ENCODE assay signal across 2 cellular contexts in the genomic region with DNA sequence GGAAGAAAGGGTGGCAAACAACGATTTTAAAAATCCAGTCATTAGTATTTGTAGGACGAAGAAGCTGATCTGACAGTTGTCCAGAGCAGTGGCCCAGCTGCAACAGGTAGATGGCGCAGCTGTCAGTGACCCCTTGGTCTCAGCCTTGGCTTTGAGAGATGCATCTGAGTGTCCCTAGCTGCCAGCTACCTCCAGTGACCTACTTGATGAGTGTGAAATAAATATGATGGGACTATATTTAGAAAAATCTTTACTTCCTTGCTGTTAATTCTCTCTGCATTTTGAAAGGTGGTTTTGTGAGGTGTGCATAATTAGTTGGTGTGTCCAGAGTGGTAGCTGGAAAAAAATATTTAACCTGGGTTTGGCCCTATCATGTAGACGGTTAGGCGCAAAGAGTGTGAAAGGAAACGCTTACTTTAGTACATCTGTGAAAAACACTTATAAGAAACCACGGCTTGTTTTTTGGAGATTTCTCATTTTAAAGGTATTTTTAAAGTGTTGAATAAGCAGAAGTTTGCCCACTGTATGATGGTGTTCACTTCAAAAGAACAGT.
A peak's percentile ranks its signal among the peaks of the same experiment; 100 is the strongest.
TF ChIP-seq lines count a peak whose summit lies in the region.

No MANE protein-coding gene starts in this region.

TF ChIP-seq in SK-N-SH, 30 proteins besides CTCF, POLR2A, EP300 and RAD21:
- TF ChIP-seq USF2 (IDR thresholded peaks at IDR 0.05; ENCODE audit: borderline replicate concordance, low read depth, low read length) (no peak), MAX (IDR thresholded peaks at IDR 0.05; ENCODE audit: low read depth) (no peak), RFX5 (IDR thresholded peaks at IDR 0.05; ENCODE audit: low read length) (no peak), CHD2 (IDR thresholded peaks at IDR 0.05; ENCODE audit: low read length, partially characterized antibody) (peak; percentile 34), GATA2 (CRISPR knock-in tag; IDR thresholded peaks at IDR 0.05) (no peak), FOXM1 (IDR thresholded peaks at IDR 0.05; ENCODE audit: low read depth) (no peak), FOSL2 (IDR thresholded peaks at IDR 0.05; ENCODE audit: borderline replicate concordance, low read depth) (no peak), SMC3 (IDR thresholded peaks at IDR 0.05; ENCODE audit: low read depth, low read length) (peak; percentile 50), POLR2AphosphoS5 (IDR thresholded peaks at IDR 0.05; ENCODE audit: low read depth, low read length) (no peak), FOXJ3 (CRISPR knock-in tag; IDR thresholded peaks at IDR 0.05) (no peak), MXI1 (IDR thresholded peaks at IDR 0.05; ENCODE audit: low read depth, low read length) (no peak; the same call in 1 of the 2 replicates), ELF1 (IDR thresholded peaks at IDR 0.05) (no peak), TCF12 (IDR thresholded peaks at IDR 0.05) (no peak), JUND (IDR thresholded peaks at IDR 0.05) (no peak), YY1 (IDR thresholded peaks at IDR 0.05; ENCODE audit: low read depth) (no peak), NFIC (IDR thresholded peaks at IDR 0.05; ENCODE audit: borderline replicate concordance) (no peak), RCOR1 (IDR thresholded peaks at IDR 0.05; ENCODE audit: low read length) (peak; percentile 45; the same call in 1 of the 2 replicates), EZH2phosphoT487 (IDR thresholded peaks at IDR 0.05; ENCODE audit: borderline replicate concordance, low read depth) (no peak), GABPA (IDR thresholded peaks at IDR 0.05; ENCODE audit: low read depth) (no peak)
- TF ChIP-seq, protein P1, sequence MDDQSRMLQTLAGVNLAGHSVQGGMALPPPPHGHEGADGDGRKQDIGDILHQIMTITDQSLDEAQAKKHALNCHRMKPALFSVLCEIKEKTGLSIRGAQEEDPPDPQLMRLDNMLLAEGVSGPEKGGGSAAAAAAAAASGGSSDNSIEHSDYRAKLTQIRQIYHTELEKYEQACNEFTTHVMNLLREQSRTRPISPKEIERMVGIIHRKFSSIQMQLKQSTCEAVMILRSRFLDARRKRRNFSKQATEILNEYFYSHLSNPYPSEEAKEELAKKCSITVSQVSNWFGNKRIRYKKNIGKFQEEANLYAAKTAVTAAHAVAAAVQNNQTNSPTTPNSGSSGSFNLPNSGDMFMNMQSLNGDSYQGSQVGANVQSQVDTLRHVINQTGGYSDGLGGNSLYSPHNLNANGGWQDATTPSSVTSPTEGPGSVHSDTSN (IDR thresholded peaks at IDR 0.05): no peak

TF ChIP-seq in endothelial cell of umbilical vein, 7 proteins besides CTCF, POLR2A, EP300 and RAD21:
- TF ChIP-seq FOS (IDR thresholded peaks at IDR 0.05; ENCODE audit: borderline replicate concordance, insufficient read depth, low read length): no peak
- TF ChIP-seq MYC (IDR thresholded peaks at IDR 0.05; ENCODE audit: low read depth, low read length): no peak
- no peak for TF ChIP-seq GATA2 (IDR thresholded peaks at IDR 0.05; ENCODE audit: insufficient read depth, insufficient read length, low read depth, low read length)
- TF ChIP-seq EZH2 (IDR thresholded peaks at IDR 0.05; ENCODE audit: borderline replicate concordance, low read depth, low read length, severe bottlenecking): no peak
- TF ChIP-seq POLR2AphosphoS5 (IDR thresholded peaks at IDR 0.05; ENCODE audit: insufficient read depth, low read depth, low read length): no peak
- TF ChIP-seq MAX (IDR thresholded peaks at IDR 0.05; ENCODE audit: insufficient read depth, insufficient read length): no peak
- no peak for TF ChIP-seq JUN (IDR thresholded peaks at IDR 0.05; ENCODE audit: borderline replicate concordance, insufficient read depth, insufficient read length, low read depth)
